Comparison of ENCODE assay signal across 21 cellular contexts in genomic region chr11:20172721-20173447, GRCh38. TPM values are rescaled to one million over a fixed set of nuclear protein-coding genes. Genes with fewer than 3 reads are reported as not detected.
"Had no signal": no experiment of that assay in that cellular context is flagged by ENCODE, and none has a peak within 500 bp of the region (broad histone marks: within the 10 kb centered on the region; RNA-seq: fewer than 3 reads in every experiment).

No MANE protein-coding gene starts in this region.

- ATAC-seq: Panc1, PC-3 had no signal

- H3K27ac ChIP-seq: RWPE1 had no signal

- DNase-seq: IMR-90; Kasumi-1; KG1; MM.1S; NCI-H1092 treated with DMSO at 0.1 percent for 48 hours; NCI-H1436; NCI-H187; NCI-H2029; NCI-H2081 treated with DMSO at 0.1 percent for 48 hours; NCI-H2171; NCI-H226; NCI-H446; NCI-H510A; NCI-H524 treated with DMSO at 0.1 percent for 48 hours; NCI-H69; NCI-H774; NK-92 treated with Interleukin-12 subunit alpha and Interleukin-12 subunit beta, amount 100 ng/mL, for 24 hours; PC-3; SHP77 had no signal

RNA-seq across cellular contexts. Expression of gene DBX1, which starts 12.6 kb away (rescaled TPM):
- polyA plus RNA-seq: IMR-90 had no signal
